In genomic region chr2:200944467-200945394, GRCh38 we compare ENCODE assay signal across 10 cellular contexts. TPM values are rescaled to one million over a fixed set of nuclear protein-coding genes. Genes with fewer than 3 reads are reported as not detected.
DNase-seq lines count a peak whose midpoint lies in the region; ATAC-seq and TF ChIP-seq lines count a peak whose summit lies in the region.
"Had no signal": no experiment of that assay in that cellular context is flagged by ENCODE, and none has a peak within 500 bp of the region (broad histone marks: within the 10 kb centered on the region; RNA-seq: fewer than 3 reads in every experiment).

No MANE protein-coding gene starts in this region.

- no peak overlapping the region for H3K4me2 ChIP-seq in Karpas-422 (ENCODE audit: low read depth, low read length, poor library complexity, severe bottlenecking)

- H3K27ac ChIP-seq in Karpas-422 (ENCODE audit: low read length) = no peak overlapping the region
- H3K27ac ChIP-seq: heart left ventricle had no signal

- H3K27me3 ChIP-seq in Karpas-422 (ENCODE audit: low read length) = no peaks in the 10 kb centered on the region
- H3K27me3 ChIP-seq: heart left ventricle had no signal

- DNase-seq in HFFc6 (peak; percentile 84), fibroblast of pulmonary artery (ENCODE audit: low read depth) (peak; percentile 86), Karpas-422 (no peak), NCI-H187 treated with DMSO at 0.1 percent for 48 hours (lab: John Stamatoyannopoulos, UW) (no peak)
- peak; percentile 34 to 44 for DNase-seq in activated CD4-positive, alpha-beta T cell treated with anti-CD3 and anti-CD28 coated beads, Interleukin-2, amount 50 U/mL, for 4 hours
- DNase-seq in stimulated activated CD8-positive, alpha-beta memory T cell treated with anti-CD3 and anti-CD28 coated beads, Interleukin-15, amount 100 ng/mL, for 24 hours (ENCODE audit: low read depth) = peak; percentile 19
- DNase-seq: heart left ventricle had no signal

- H3K36me3 ChIP-seq in Karpas-422 (ENCODE audit: insufficient read depth, low read length) = peaks cover 62% of the 10 kb centered on the region; the same call in 1 of the 2 replicates

- no peak overlapping the region for H3K4me3 ChIP-seq in fibroblast of pulmonary artery (replicated peaks; ENCODE audit: low read depth, low read length)
- H3K4me3 ChIP-seq in Karpas-422 (ENCODE audit: low read length) = no peak overlapping the region
- H3K4me3 ChIP-seq: heart left ventricle had no signal

- no peaks in the 10 kb centered on the region for H3K9me3 ChIP-seq in Karpas-422 (ENCODE audit: low read length)
- H3K9me3 ChIP-seq: heart left ventricle had no signal

- H3K27ac Mint-ChIP-seq in HFFc6 = peak overlapping the region; percentile 81

- H3K4me1 Mint-ChIP-seq in HFFc6 (ENCODE audit: low read depth) = peaks cover 28% of the 10 kb centered on the region

- H3K9me2 ChIP-seq in Karpas-422 (replicated peaks; ENCODE audit: insufficient read depth, low read length) = no peaks in the 10 kb centered on the region

- no peaks in the 10 kb centered on the region for H3K9me3 Mint-ChIP-seq in HFFc6
- H3K9me3 Mint-ChIP-seq: IgD-negative memory B cell had no signal

- peak overlapping the region; percentile 24 for H3K4me3 Mint-ChIP-seq in HFFc6
- H3K4me3 Mint-ChIP-seq: IgD-negative memory B cell had no signal

- no peaks in the 10 kb centered on the region for H3K4me1 ChIP-seq in Karpas-422 (ENCODE audit: low read length)

- no peak overlapping the region for H3K9ac ChIP-seq in Karpas-422 (ENCODE audit: low read length)

- H2AFZ ChIP-seq in Karpas-422 (ENCODE audit: low read length) = no peak overlapping the region

- H3K79me2 ChIP-seq in Karpas-422 (ENCODE audit: low read length) = 0 out of 2 replicates have a peak, but pooled peaks cover 9% of the 10 kb centered on the region

- no peak for TF ChIP-seq CTCF in HFFc6 (IDR thresholded peaks at IDR 0.05)
- TF ChIP-seq CTCF in fibroblast of pulmonary artery (IDR thresholded peaks at IDR 0.05; ENCODE audit: low read length, missing control alignments) = no peak

- peaks cover 27% of the 10 kb centered on the region for H3K36me3 Mint-ChIP-seq in HFFc6 (ENCODE audit: low read depth)

- H4K20me1 ChIP-seq in Karpas-422 (ENCODE audit: insufficient read depth, low read depth, low read length) = no peaks in the 10 kb centered on the region

- no peaks in the 10 kb centered on the region for H3K27me3 Mint-ChIP-seq in HFFc6 (ENCODE audit: insufficient read depth)
- H3K27me3 Mint-ChIP-seq: IgD-negative memory B cell had no signal

- no peak for ATAC-seq in HG03457 (IDR thresholded peaks at IDR 0.05; ENCODE audit: unreplicated experiment)
- no peak for ATAC-seq in HG03135 (IDR thresholded peaks at IDR 0.05; ENCODE audit: unreplicated experiment)

RNA-seq across cellular contexts. Expression of gene ORC2, which starts 18.7 kb away (rescaled TPM):
- 10 to 100 TPM; 22.1 to 31.9 (median 29.2) TPM for total RNA-seq in HFFc6 (2021; fragmentation: NEBNext Ultra II Directional; extraction: Animal tissue kit (Norgen Biotek cat#: 25700))
- total RNA-seq in Karpas-422 (2014; rRNA removed; shearing (Covaris generic); ENCODE audit: low replicate concordance) = 23.2 and 38.5 TPM in 2 replicates

RNA-seq across cellular contexts. Expression of gene NIF3L1, which starts 55.6 kb away (rescaled TPM):
- total RNA-seq in HFFc6 (2021; fragmentation: NEBNext Ultra II Directional; extraction: Animal tissue kit (Norgen Biotek cat#: 25700)) = 10 to 100 TPM; 18.4 to 25.4 (median 20.6) TPM
- 28.6 and 71.4 TPM in 2 replicates for total RNA-seq in Karpas-422 (2014; rRNA removed; shearing (Covaris generic); ENCODE audit: low replicate concordance)

RNA-seq across cellular contexts. Expression of gene PPIL3, which starts 55.9 kb away (rescaled TPM):
- total RNA-seq in HFFc6 (2021; fragmentation: NEBNext Ultra II Directional; extraction: Animal tissue kit (Norgen Biotek cat#: 25700)) = 10 to 100 TPM; 12.4 to 15.6 (median 13.1) TPM
- total RNA-seq in Karpas-422 (2014; rRNA removed; shearing (Covaris generic); ENCODE audit: low replicate concordance) = 38.2 and 96.6 TPM in 2 replicates

Comparison
In these comparisons a context has a peak if more than half of its experiments do, and no peak if none do; other contexts are left out.
1. DNase-seq: peak in HFFc6 (single experiment), activated CD4-positive, alpha-beta T cell treated with anti-CD3 and anti-CD28 coated beads, Interleukin-2, amount 50 U/mL, for 4 hours (2 of 2), fibroblast of pulmonary artery (single experiment) and stimulated activated CD8-positive, alpha-beta memory T cell treated with anti-CD3 and anti-CD28 coated beads, Interleukin-15, amount 100 ng/mL, for 24 hours (single experiment); none in Karpas-422 (single experiment) and NCI-H187 treated with DMSO at 0.1 percent for 48 hours (single experiment).